Comparison of ENCODE assay signal across 10 cellular contexts in genomic region chr3:120560304-120561250, GRCh38. TPM values are rescaled to one million over a fixed set of nuclear protein-coding genes. Genes with fewer than 3 reads are reported as not detected.
DNase-seq lines count a peak whose midpoint lies in the region; ATAC-seq and TF ChIP-seq lines count a peak whose summit lies in the region.
"Had no signal": no experiment of that assay in that cellular context is flagged by ENCODE, and none has a peak within 500 bp of the region (broad histone marks: within the 10 kb centered on the region; RNA-seq: fewer than 3 reads in every experiment).

No MANE protein-coding gene starts in this region.

- H3K4me1 ChIP-seq in HUES64 (ENCODE audit: insufficient read depth, low read length) = peaks cover 12% of the 10 kb centered on the region

- TF ChIP-seq CTCF in C4-2B (conservative IDR thresholded peaks at IDR 0.05) = no peak

- H3K4me3 Mint-ChIP-seq in naive B cell = peak overlapping the region in 3 of 8 donors; percentile 15 to 55 (median 16)

- H3K36me3 Mint-ChIP-seq in naive B cell = no peaks in the 10 kb centered on the region

- no peaks in the 10 kb centered on the region for H3K9me3 Mint-ChIP-seq in naive B cell

- no peaks in the 10 kb centered on the region for H3K9me3 ChIP-seq in HUES64 (ENCODE audit: insufficient read depth, low read depth, low read length)
- H3K9me3 ChIP-seq: BE2C had no signal

- H3K36me3 ChIP-seq in HUES64 (ENCODE audit: insufficient read depth, low read length) = no peaks in the 10 kb centered on the region
- H3K36me3 ChIP-seq: BE2C had no signal

- H3K27ac ChIP-seq in C4-2B (peak overlapping the region; percentile 89), HUES64 (ENCODE audit: low read depth, low read length) (no peak overlapping the region; the same call in 1 of the 2 replicates)

- peaks cover 14 to 19% (median 17%) of the 10 kb centered on the region in 3 donors for H3K4me1 Mint-ChIP-seq in naive B cell

- H3K27me3 Mint-ChIP-seq in naive B cell = peaks cover 9 to 28% (median 20%) of the 10 kb centered on the region in 3 donors

- DNase-seq in dermis blood vessel endothelial cell = peak; percentile 42
- DNase-seq in naive B cell = no peak
- no peak for DNase-seq in CD1c-positive myeloid dendritic cell (ENCODE audit: extremely low spot score)
- DNase-seq in hippocampal formation (lab: John Stamatoyannopoulos, UW) = no peak
- no peak for DNase-seq in NOMO-1 (lab: John Stamatoyannopoulos, UW; ENCODE audit: unreplicated experiment in 2 of 2)

- H3K9ac ChIP-seq in HUES64 (ENCODE audit: low read depth, low read length) = 0 out of 2 replicates have a peak overlapping the region, but pooled peaks have one; percentile 19

- WGBS in HUES64 = 47% methylated on average over 10 of the region's 12 CpGs

- ATAC-seq in naive B cell (ENCODE audit: low read depth in 2 of 2) = no peak
- ATAC-seq in HG03025 (IDR thresholded peaks at IDR 0.05; ENCODE audit: low FRiP score, unreplicated experiment) = no peak

- peak overlapping the region; percentile 74 for H3K4me3 ChIP-seq in HUES64 (ENCODE audit: low read length)
- H3K4me3 ChIP-seq: hepatocyte had no signal

- peaks cover 14% of the 10 kb centered on the region for H3K27me3 ChIP-seq in HUES64 (ENCODE audit: insufficient read depth, low read length)
- H3K27me3 ChIP-seq: BE2C, hepatocyte had no signal

- peak overlapping the region in 5 of 6 donors; percentile 24 to 93 (median 79) for H3K27ac Mint-ChIP-seq in naive B cell

RNA-seq across cellular contexts. Expression of gene NDUFB4, which starts 35.6 kb away (rescaled TPM):
- 261 TPM for polyA plus RNA-seq in HUES64 (2013, experiment 1 of 2)
- 297 TPM for polyA plus RNA-seq in HUES64 (2013, experiment 2 of 2)
- total RNA-seq in dermis blood vessel endothelial cell = 21.3 and 52.5 TPM in 2 replicates
- polyA plus RNA-seq in naive B cell (ENCODE audit: low read depth in 6 of 6) = 100 to 1,000 TPM; 192 to 261 (median 230) TPM
